23 cellular contexts compared by ENCODE assay signal in genomic region chr6:53317861-53318260, GRCh38. TPM values are rescaled to one million over a fixed set of nuclear protein-coding genes. Genes with fewer than 3 reads are reported as not detected.
DNase-seq lines count a peak whose midpoint lies in the region; ATAC-seq and TF ChIP-seq lines count a peak whose summit lies in the region.
"Had no signal": no experiment of that assay in that cellular context is flagged by ENCODE, and none has a peak within 500 bp of the region (broad histone marks: within the 10 kb centered on the region; RNA-seq: fewer than 3 reads in every experiment).

No MANE protein-coding gene starts in this region.

- H3K27ac Mint-ChIP-seq in CD4-positive, alpha-beta memory T cell = peak overlapping the region in 4 of 7 donors; percentile 20 to 69 (median 46)
- H3K27ac Mint-ChIP-seq in IgD-negative memory B cell = peak overlapping the region in 2 of 3 donors; percentile 9 to 68
- H3K27ac Mint-ChIP-seq in activated CD4-positive, alpha-beta T cell treated with anti-CD3 and anti-CD28 coated beads, Interleukin-2, amount 10 ng/mL, durations not matched to agents 7 days and 5 days = no peak overlapping the region
- H3K27ac Mint-ChIP-seq in natural killer cell = peak overlapping the region in 1 of 2 donors; percentile 60

- DNase-seq in CD4-positive, alpha-beta memory T cell = no peak
- DNase-seq in cerebellar nuclear complex (lab: John Stamatoyannopoulos, UW) (peak; percentile 35 to 78), NCI-H2029 treated with DMSO at 0.1 percent for 48 hours (lab: John Stamatoyannopoulos, UW) (no peak), HEK293T (ENCODE audit: extremely low spot score) (no peak), natural killer cell (no peak)
- DNase-seq in activated CD4-positive, alpha-beta T cell treated with anti-CD3 and anti-CD28 coated beads, Interleukin-2, amount 10 ng/mL, durations not matched to agents 7 days and 5 days = no peak
- DNase-seq: BE2C, GDM1, KBM-7, MV-4-11, NCI-H1105, NCI-H146, NCI-H1930, NCI-H446, NCI-H524 treated with DMSO at 0.1 percent for 48 hours, NCI-H774, SHP77 had no signal

- peaks cover 4 to 9% of the 10 kb centered on the region in 2 donors for H3K36me3 Mint-ChIP-seq in CD4-positive, alpha-beta memory T cell
- H3K36me3 Mint-ChIP-seq in IgD-negative memory B cell (no peaks in the 10 kb centered on the region), natural killer cell (no peaks in the 10 kb centered on the region)
- H3K36me3 Mint-ChIP-seq in activated CD4-positive, alpha-beta T cell treated with anti-CD3 and anti-CD28 coated beads, Interleukin-2, amount 10 ng/mL, durations not matched to agents 7 days and 5 days (ENCODE audit: low read depth) = peaks cover 26% of the 10 kb centered on the region

- H3K9me3 Mint-ChIP-seq in CD4-positive, alpha-beta memory T cell = no peaks in the 10 kb centered on the region
- H3K9me3 Mint-ChIP-seq in IgD-negative memory B cell (no peaks in the 10 kb centered on the region), natural killer cell (no peaks in the 10 kb centered on the region)
- no peaks in the 10 kb centered on the region for H3K9me3 Mint-ChIP-seq in activated CD4-positive, alpha-beta T cell treated with anti-CD3 and anti-CD28 coated beads, Interleukin-2, amount 10 ng/mL, durations not matched to agents 7 days and 5 days

- H3K27me3 ChIP-seq in CD4-positive, alpha-beta memory T cell (ENCODE audit: insufficient read depth, low read length) = no peaks in the 10 kb centered on the region
- no peaks in the 10 kb centered on the region for H3K27me3 ChIP-seq in neutrophil
- H3K27me3 ChIP-seq: BE2C had no signal

- H3K27ac ChIP-seq in CD4-positive, alpha-beta memory T cell (ENCODE audit: low read depth, low read length) = no peak overlapping the region
- peak overlapping the region; percentile 24 for H3K27ac ChIP-seq in neutrophil

- ATAC-seq in natural killer cell = no peak
- ATAC-seq: GM12878, HCT116 had no signal

- peaks cover 76% of the 10 kb centered on the region for H3K4me1 ChIP-seq in CD4-positive, alpha-beta memory T cell (ENCODE audit: insufficient read depth, low read length)
- H3K4me1 ChIP-seq in neutrophil (ENCODE audit: control insufficient read depth in 1 of 2, insufficient read depth in 1 of 2, low read depth in 1 of 2, low read length in 1 of 2) = peaks cover 33 to 58% of the 10 kb centered on the region in 2 experiments

- POLR2A ChIA-PET in CD4-positive, alpha-beta memory T cell (lab: Charles Lee; ENCODE audit: partially characterized antibody) = interaction anchor here (0.7 to 2.5 kb wide), 5 partner anchors 8 to 27 kb away, joined by 3 to 7 read pairs (median 4); no protein-coding TSS in a partner anchor
- POLR2A ChIA-PET in HEK293T (lab: Yijun Ruan, JAX) = no interaction called here
- POLR2A ChIA-PET in activated CD4-positive, alpha-beta T cell treated with anti-CD3 and anti-CD28 coated beads, Interleukin-2, amount 10 ng/mL, durations not matched to agents 7 days and 5 days (lab: Charles Lee) = no interaction called here

- no peak for TF ChIP-seq CTCF in neutrophil (IDR thresholded peaks at IDR 0.05)
- no peak for TF ChIP-seq CTCF in natural killer cell (IDR thresholded peaks at IDR 0.05)

- H3K36me3 ChIP-seq in CD4-positive, alpha-beta memory T cell (ENCODE audit: insufficient read depth, low read length) = no peaks in the 10 kb centered on the region
- no peaks in the 10 kb centered on the region for H3K36me3 ChIP-seq in neutrophil
- H3K36me3 ChIP-seq: BE2C had no signal

- CTCF ChIA-PET in CD4-positive, alpha-beta memory T cell (lab: Charles Lee; ENCODE audit: partially characterized antibody) = interaction anchor here (0.7 to 1.5 kb wide), 3 partner anchors 8 to 167 kb away, joined by 3 read pairs; no protein-coding TSS in a partner anchor
- CTCF ChIA-PET in HEK293T (lab: Yijun Ruan, JAX) = no interaction called here
- CTCF ChIA-PET in activated CD4-positive, alpha-beta T cell treated with anti-CD3 and anti-CD28 coated beads, Interleukin-2, amount 10 ng/mL, durations not matched to agents 7 days and 5 days (lab: Charles Lee) = interaction anchor here (1.2 kb wide), 1 partner anchor 8 kb away, joined by 3 read pairs; no protein-coding TSS in a partner anchor

- intact Hi-C loops in CD4-positive, alpha-beta memory T cell (cut with micrococcal nuclease) = loop anchor here (2.0 kb wide), 1 partner anchor 15 kb away; no protein-coding TSS in a partner anchor
- intact Hi-C loops in natural killer cell (cut with micrococcal nuclease) = no loop called here

- H3K4me3 Mint-ChIP-seq in CD4-positive, alpha-beta memory T cell = no peak overlapping the region
- H3K4me3 Mint-ChIP-seq in IgD-negative memory B cell (peak overlapping the region in 1 of 4 donors; percentile 61), natural killer cell (no peak overlapping the region)
- no peak overlapping the region for H3K4me3 Mint-ChIP-seq in activated CD4-positive, alpha-beta T cell treated with anti-CD3 and anti-CD28 coated beads, Interleukin-2, amount 10 ng/mL, durations not matched to agents 7 days and 5 days
- H3K4me3 Mint-ChIP-seq: CD14-positive monocyte had no signal

- peaks cover 59 to 87% (median 73%) of the 10 kb centered on the region in 4 donors for H3K4me1 Mint-ChIP-seq in CD4-positive, alpha-beta memory T cell
- H3K4me1 Mint-ChIP-seq in IgD-negative memory B cell = peaks cover 56 to 71% (median 69%) of the 10 kb centered on the region in 3 donors
- H3K4me1 Mint-ChIP-seq in activated CD4-positive, alpha-beta T cell treated with anti-CD3 and anti-CD28 coated beads, Interleukin-2, amount 10 ng/mL, durations not matched to agents 7 days and 5 days = peaks cover 57% of the 10 kb centered on the region
- peaks cover 65 to 82% of the 10 kb centered on the region in 2 donors for H3K4me1 Mint-ChIP-seq in natural killer cell

- no peak overlapping the region for H3K4me3 ChIP-seq in CD4-positive, alpha-beta memory T cell (ENCODE audit: low read length in 2 of 2)
- H3K4me3 ChIP-seq in neutrophil (ENCODE audit: low read depth in 1 of 2, low read length in 1 of 2) = no peak overlapping the region
- H3K4me3 ChIP-seq: GM12878 had no signal

- H3K27me3 Mint-ChIP-seq in CD4-positive, alpha-beta memory T cell = no peaks in the 10 kb centered on the region
- H3K27me3 Mint-ChIP-seq in IgD-negative memory B cell (no peaks in the 10 kb centered on the region), natural killer cell (ENCODE audit: low read depth in 2 of 2) (no peaks in the 10 kb centered on the region)
- no peaks in the 10 kb centered on the region for H3K27me3 Mint-ChIP-seq in activated CD4-positive, alpha-beta T cell treated with anti-CD3 and anti-CD28 coated beads, Interleukin-2, amount 10 ng/mL, durations not matched to agents 7 days and 5 days

- no peaks in the 10 kb centered on the region for H3K9me3 ChIP-seq in CD4-positive, alpha-beta memory T cell (ENCODE audit: control insufficient read depth in 1 of 2, low read length in 2 of 2)
- H3K9me3 ChIP-seq in neutrophil = no peaks in the 10 kb centered on the region
- H3K9me3 ChIP-seq: BE2C had no signal

TF ChIP-seq in HEK293T, 16 proteins besides CTCF, POLR2A, EP300 and RAD21:
- TF ChIP-seq LEF1 (IDR thresholded peaks at IDR 0.05; ENCODE audit: borderline replicate concordance) (no peak), FOXA1 (IDR thresholded peaks at IDR 0.05) (no peak), NFRKB (IDR thresholded peaks at IDR 0.05) (no peak), FOXM1 (IDR thresholded peaks at IDR 0.05; ENCODE audit: borderline replicate concordance) (no peak), ARNT (IDR thresholded peaks at IDR 0.05) (no peak), L3MBTL2 (conservative IDR thresholded peaks at IDR 0.05) (no peak), SUZ12 (IDR thresholded peaks at IDR 0.05) (no peak), BHLHE40 (IDR thresholded peaks at IDR 0.05; ENCODE audit: borderline replicate concordance) (no peak)

RNA-seq across cellular contexts. Expression of gene ELOVL5, which starts 30.9 kb away (rescaled TPM):
- total RNA-seq in CD4-positive, alpha-beta memory T cell = 100 to 1,000 TPM; 108 to 111 TPM
- 100 to 1,000 TPM; 108 to 125 TPM for polyA plus RNA-seq in CD4-positive, alpha-beta memory T cell
- 156 TPM for polyA plus RNA-seq in IgD-negative memory B cell
- 100 to 1,000 TPM; 124 to 152 TPM for total RNA-seq in activated CD4-positive, alpha-beta T cell treated with anti-CD3 and anti-CD28 coated beads, Interleukin-2, amount 10 ng/mL, durations not matched to agents 7 days and 5 days
- total RNA-seq in natural killer cell = 10 to 100 TPM; 72.1 to 99.5 (median 73.7) TPM
- total RNA-seq: HT-29 had no signal

Comparison
In these comparisons a context has a peak if more than half of its experiments do, and no peak if none do; other contexts are left out.
1. DNase-seq: peak in cerebellar nuclear complex (2 of 2); none in CD4-positive, alpha-beta memory T cell (0 of 5), NCI-H2029 treated with DMSO at 0.1 percent for 48 hours (single experiment), HEK293T (single experiment), activated CD4-positive, alpha-beta T cell treated with anti-CD3 and anti-CD28 coated beads, Interleukin-2, amount 10 ng/mL, durations not matched to agents 7 days and 5 days (single experiment) and natural killer cell (single experiment).